8 cellular contexts compared by ENCODE assay signal in the genomic region with DNA sequence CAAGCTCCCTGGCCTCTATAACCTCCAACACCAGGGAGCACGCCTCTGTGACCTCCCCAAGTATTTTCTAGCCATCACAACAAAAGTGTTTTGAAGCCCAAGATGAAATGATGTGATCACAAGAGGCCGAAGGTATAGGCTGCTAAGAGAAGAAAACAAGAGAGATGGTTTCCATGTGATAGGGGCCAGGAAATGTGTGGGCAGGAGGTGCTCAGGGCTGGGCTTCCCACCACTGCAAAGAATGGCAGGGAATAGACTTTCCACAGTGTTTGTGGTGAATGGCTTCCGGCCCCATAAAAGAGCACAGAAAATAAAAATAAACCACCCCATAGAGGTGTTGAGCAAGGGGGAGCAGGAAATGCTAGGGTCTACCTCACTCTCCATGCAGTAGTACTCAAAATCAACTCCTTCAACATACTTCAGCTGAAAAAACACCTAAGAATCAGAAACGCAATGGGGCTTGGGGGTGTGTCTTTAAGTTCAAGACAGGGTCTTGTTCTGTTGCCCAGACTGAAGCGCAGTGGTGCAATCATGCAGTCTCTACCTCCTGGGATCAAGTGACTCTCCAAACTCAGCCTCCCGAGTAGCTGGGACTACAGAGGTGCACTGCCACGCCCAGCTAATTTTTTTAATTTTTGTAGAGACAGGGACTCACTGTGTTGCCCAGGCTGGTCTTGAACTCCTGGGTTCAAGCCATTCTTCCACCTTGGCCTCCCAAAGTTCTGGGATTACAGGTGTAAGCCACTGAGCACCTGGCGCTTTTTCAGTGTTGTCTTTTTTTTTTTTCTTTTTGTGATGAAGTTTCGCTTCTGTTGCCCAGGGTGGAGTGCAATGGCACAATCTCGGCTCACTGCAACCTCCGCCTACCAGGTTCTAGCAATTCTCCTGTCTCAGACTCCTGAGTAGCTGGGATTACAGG.
DNase-seq lines count a peak whose midpoint lies in the region; ATAC-seq and FAIRE-seq lines count a peak whose summit lies in the region.

No MANE protein-coding gene starts in this region.

- H3K36me3 Mint-ChIP-seq in stimulated activated memory B cell treated with anti-CD40 and anti-IgM and Interleukin-4, amounts not matched to agents 10 μg/mL and 1 μg/mL and 100 μg/mL, for 72 hours, result peaks cover 22% of the 10 kb centered on the region

- peak overlapping the region; percentile 51 for H3K4me3 Mint-ChIP-seq in stimulated activated memory B cell treated with anti-CD40 and anti-IgM and Interleukin-4, amounts not matched to agents 10 μg/mL and 1 μg/mL and 100 μg/mL, for 72 hours

- H3K4me1 Mint-ChIP-seq in stimulated activated memory B cell treated with anti-CD40 and anti-IgM and Interleukin-4, amounts not matched to agents 10 μg/mL and 1 μg/mL and 100 μg/mL, for 72 hours, result peaks cover 89% of the 10 kb centered on the region

- peak overlapping the region; percentile 98 for H3K27ac Mint-ChIP-seq in stimulated activated memory B cell treated with anti-CD40 and anti-IgM and Interleukin-4, amounts not matched to agents 10 μg/mL and 1 μg/mL and 100 μg/mL, for 72 hours

- peak; percentile 26 for ATAC-seq in HG03378 (IDR thresholded peaks at IDR 0.05; ENCODE audit: unreplicated experiment)
- ATAC-seq in stimulated activated memory B cell treated with anti-CD40 and anti-IgM and Interleukin-4, amounts not matched to agents 10 μg/mL and 1 μg/mL and 100 μg/mL, for 72 hours, result peak; percentile 40
- no peak for ATAC-seq in HG03520 (IDR thresholded peaks at IDR 0.05; ENCODE audit: unreplicated experiment)
- ATAC-seq in GM21723 (IDR thresholded peaks at IDR 0.05; ENCODE audit: unreplicated experiment), result no peak

- no peaks in the 10 kb centered on the region for H3K9me3 Mint-ChIP-seq in stimulated activated memory B cell treated with anti-CD40 and anti-IgM and Interleukin-4, amounts not matched to agents 10 μg/mL and 1 μg/mL and 100 μg/mL, for 72 hours

- FAIRE-seq in urothelium cell line (lab: Jason Lieb, UNC), result no peak

- DNase-seq in activated CD4-positive, alpha-beta T cell treated with anti-CD3 and anti-CD28 coated beads for 1 hour, result peak; percentile 62
- DNase-seq in effector CD8-positive, alpha-beta T cell (lab: John Stamatoyannopoulos, UW), result peak; percentile 68
- DNase-seq in NCI-H82 (lab: John Stamatoyannopoulos, UW), result no peak
- no peak for DNase-seq in urothelium cell line (ENCODE audit: low spot score)

- no peaks in the 10 kb centered on the region for H3K27me3 Mint-ChIP-seq in stimulated activated memory B cell treated with anti-CD40 and anti-IgM and Interleukin-4, amounts not matched to agents 10 μg/mL and 1 μg/mL and 100 μg/mL, for 72 hours

Comparison
In these comparisons a context has a peak if more than half of its experiments do, and no peak if none do; other contexts are left out.
1. ATAC-seq: peak in HG03378 (single experiment) and stimulated activated memory B cell treated with anti-CD40 and anti-IgM and Interleukin-4, amounts not matched to agents 10 μg/mL and 1 μg/mL and 100 μg/mL, for 72 hours (single experiment); none in HG03520 (single experiment) and GM21723 (single experiment).
2. DNase-seq: peak in activated CD4-positive, alpha-beta T cell treated with anti-CD3 and anti-CD28 coated beads for 1 hour (single experiment) and effector CD8-positive, alpha-beta T cell (single experiment); none in NCI-H82 (single experiment) and urothelium cell line (single experiment).